In genomic region chrX:149282909-149283308, GRCh38 we compare ENCODE assay signal across 27 cellular contexts.
DNase-seq lines count a peak whose midpoint lies in the region; ATAC-seq, FAIRE-seq and TF ChIP-seq lines count a peak whose summit lies in the region.
"Had no signal": no experiment of that assay in that cellular context is flagged by ENCODE, and none has a peak within 500 bp of the region (broad histone marks: within the 10 kb centered on the region; RNA-seq: fewer than 3 reads in every experiment).

No MANE protein-coding gene starts in this region.

- FAIRE-seq in astrocyte (lab: Jason Lieb, UNC): peak; percentile 41
- FAIRE-seq: A204.1, D721Med, GM12878, H54 had no signal

- peak; percentile 57 for ATAC-seq in activated CD4-positive, alpha-beta T cell treated with anti-CD3 and anti-CD28 coated beads for 36 hours
- ATAC-seq in stimulated activated effector memory CD8-positive, alpha-beta T cell treated with anti-CD3 and anti-CD28 coated beads, Interleukin-12 subunit alpha, Interleukin-12 subunit beta, amount 100 ng/mL, for 72 hours: peak; percentile 57
- no peak for ATAC-seq in heart left ventricle
- ATAC-seq: GM12878 had no signal

- H3K4me1 ChIP-seq in astrocyte (ENCODE audit: insufficient read depth, low read length) (no peaks in the 10 kb centered on the region), heart left ventricle (no peaks in the 10 kb centered on the region)
- H3K4me1 ChIP-seq: BE2C, HAP-1 had no signal

- intact Hi-C loops in activated CD4-positive, alpha-beta T cell treated with anti-CD3 and anti-CD28 coated beads for 36 hours (cut with DNase I, micrococcal nuclease): loop anchor here (2.0 to 10.0 kb wide), 7 partner anchors 14 to 778 kb away; partner anchors contain the start of gene AFF2 (in 1 of the 2)
- intact Hi-C loops in heart left ventricle (cut with DNase I): loop anchor here in 2 of 10 donors (10.0 kb wide), 2 partner anchors 1148 to 1238 kb away; no protein-coding TSS in a partner anchor

- H3K79me2 ChIP-seq in astrocyte (ENCODE audit: insufficient read depth, low read length): no peaks in the 10 kb centered on the region

- no peak overlapping the region for H3K4me2 ChIP-seq in astrocyte (ENCODE audit: low read length)
- H3K4me2 ChIP-seq: BLaER1 treated with 17β-estradiol and CSF1 and Interleukin-3, amounts not matched to agents 10 nM and 100 nM had no signal

- H3K36me3 ChIP-seq in astrocyte (ENCODE audit: insufficient read depth, low read length) (no peaks in the 10 kb centered on the region), heart left ventricle (no peaks in the 10 kb centered on the region)
- H3K36me3 ChIP-seq: BE2C; BLaER1 treated with 17β-estradiol and CSF1 and Interleukin-3, amounts not matched to agents 10 nM and 100 nM; HAP-1 had no signal

- H2AFZ ChIP-seq in astrocyte (ENCODE audit: low read depth, low read length): no peak overlapping the region

- H3K4me1 Mint-ChIP-seq in activated CD4-positive, alpha-beta T cell treated with anti-CD3 and anti-CD28 coated beads for 36 hours: peaks cover 27% of the 10 kb centered on the region
- H3K4me1 Mint-ChIP-seq in activated CD4-positive, alpha-beta T cell treated with anti-CD3 and anti-CD28 coated beads, Interleukin-2, amount 10 ng/mL, durations not matched to agents 7 days and 5 days: peaks cover 9% of the 10 kb centered on the region
- peaks cover 12% of the 10 kb centered on the region for H3K4me1 Mint-ChIP-seq in activated naive CD8-positive, alpha-beta T cell (ENCODE audit: low read depth)
- H3K4me1 Mint-ChIP-seq in activated naive CD8-positive, alpha-beta T cell treated with anti-CD3 and anti-CD28 coated beads for 36 hours: peaks cover 13% of the 10 kb centered on the region
- peaks cover 7% of the 10 kb centered on the region for H3K4me1 Mint-ChIP-seq in astrocyte (ENCODE audit: low read depth, unreplicated experiment)
- no peaks in the 10 kb centered on the region for H3K4me1 Mint-ChIP-seq in stimulated activated effector memory CD8-positive, alpha-beta T cell treated with anti-CD3 and anti-CD28 coated beads, Interleukin-12 subunit alpha, Interleukin-12 subunit beta, amount 100 ng/mL, for 72 hours
- H3K4me1 Mint-ChIP-seq: CD14-positive monocyte; CD8-positive, alpha-beta memory T cell had no signal

- no peaks in the 10 kb centered on the region for H3K27me3 ChIP-seq in astrocyte (ENCODE audit: insufficient read depth, low read length)
- peaks cover 0 to 4% (median 0%) of the 10 kb centered on the region in 9 donors for H3K27me3 ChIP-seq in heart left ventricle
- H3K27me3 ChIP-seq: BE2C; BLaER1 treated with 17β-estradiol and CSF1 and Interleukin-3, amounts not matched to agents 10 nM and 100 nM had no signal

- TF ChIP-seq CTCF in astrocyte (IDR thresholded peaks at IDR 0.05; ENCODE audit: insufficient read depth, low read depth, low read length) (no peak), heart left ventricle (IDR thresholded peaks at IDR 0.05) (no peak)

- H4K20me1 ChIP-seq in astrocyte (ENCODE audit: insufficient read depth, low read length): no peaks in the 10 kb centered on the region
- H4K20me1 ChIP-seq: BLaER1 treated with 17β-estradiol and CSF1 and Interleukin-3, amounts not matched to agents 10 nM and 100 nM had no signal

- WGBS in heart left ventricle, 4 donors: 67 to 91% (median 86%) methylated on average over 1 of the region's 1 CpG

- H3K4me3 Mint-ChIP-seq in activated CD4-positive, alpha-beta T cell treated with anti-CD3 and anti-CD28 coated beads for 36 hours: no peak overlapping the region
- no peak overlapping the region for H3K4me3 Mint-ChIP-seq in activated CD4-positive, alpha-beta T cell treated with anti-CD3 and anti-CD28 coated beads, Interleukin-2, amount 10 ng/mL, durations not matched to agents 7 days and 5 days
- no peak overlapping the region for H3K4me3 Mint-ChIP-seq in activated naive CD8-positive, alpha-beta T cell
- no peak overlapping the region for H3K4me3 Mint-ChIP-seq in activated naive CD8-positive, alpha-beta T cell treated with anti-CD3 and anti-CD28 coated beads for 36 hours
- H3K4me3 Mint-ChIP-seq in astrocyte (ENCODE audit: unreplicated experiment): no peak overlapping the region
- H3K4me3 Mint-ChIP-seq in stimulated activated effector memory CD8-positive, alpha-beta T cell treated with anti-CD3 and anti-CD28 coated beads, Interleukin-12 subunit alpha, Interleukin-12 subunit beta, amount 100 ng/mL, for 72 hours: no peak overlapping the region
- H3K4me3 Mint-ChIP-seq: CD14-positive monocyte; CD4-positive, alpha-beta T cell; CD8-positive, alpha-beta memory T cell; HFFc6 had no signal

- no peak overlapping the region for H3K27ac Mint-ChIP-seq in activated CD4-positive, alpha-beta T cell treated with anti-CD3 and anti-CD28 coated beads for 36 hours
- H3K27ac Mint-ChIP-seq in activated CD4-positive, alpha-beta T cell treated with anti-CD3 and anti-CD28 coated beads, Interleukin-2, amount 10 ng/mL, durations not matched to agents 7 days and 5 days: no peak overlapping the region
- peak overlapping the region; percentile 59 for H3K27ac Mint-ChIP-seq in activated naive CD8-positive, alpha-beta T cell
- no peak overlapping the region for H3K27ac Mint-ChIP-seq in activated naive CD8-positive, alpha-beta T cell treated with anti-CD3 and anti-CD28 coated beads for 36 hours
- H3K27ac Mint-ChIP-seq in astrocyte (ENCODE audit: unreplicated experiment): no peak overlapping the region
- H3K27ac Mint-ChIP-seq in stimulated activated effector memory CD8-positive, alpha-beta T cell treated with anti-CD3 and anti-CD28 coated beads, Interleukin-12 subunit alpha, Interleukin-12 subunit beta, amount 100 ng/mL, for 72 hours: no peak overlapping the region
- H3K27ac Mint-ChIP-seq: CD14-positive monocyte; CD4-positive, alpha-beta T cell; CD8-positive, alpha-beta memory T cell; HFFc6 had no signal

- H3K9me3 ChIP-seq in astrocyte (ENCODE audit: insufficient read depth, low read depth, low read length) (no peaks in the 10 kb centered on the region), heart left ventricle (no peaks in the 10 kb centered on the region)
- H3K9me3 ChIP-seq: BE2C; BLaER1 treated with 17β-estradiol and CSF1 and Interleukin-3, amounts not matched to agents 10 nM and 100 nM; HAP-1 had no signal

- TF ChIP-seq POLR2A in heart left ventricle (IDR thresholded peaks at IDR 0.05): no peak

- H3K36me3 Mint-ChIP-seq in activated CD4-positive, alpha-beta T cell treated with anti-CD3 and anti-CD28 coated beads for 36 hours (ENCODE audit: low read depth): no peaks in the 10 kb centered on the region
- peaks cover 2% of the 10 kb centered on the region for H3K36me3 Mint-ChIP-seq in activated CD4-positive, alpha-beta T cell treated with anti-CD3 and anti-CD28 coated beads, Interleukin-2, amount 10 ng/mL, durations not matched to agents 7 days and 5 days (ENCODE audit: low read depth)
- no peaks in the 10 kb centered on the region for H3K36me3 Mint-ChIP-seq in activated naive CD8-positive, alpha-beta T cell
- no peaks in the 10 kb centered on the region for H3K36me3 Mint-ChIP-seq in activated naive CD8-positive, alpha-beta T cell treated with anti-CD3 and anti-CD28 coated beads for 36 hours
- no peaks in the 10 kb centered on the region for H3K36me3 Mint-ChIP-seq in astrocyte (ENCODE audit: low read depth, unreplicated experiment)
- no peaks in the 10 kb centered on the region for H3K36me3 Mint-ChIP-seq in stimulated activated effector memory CD8-positive, alpha-beta T cell treated with anti-CD3 and anti-CD28 coated beads, Interleukin-12 subunit alpha, Interleukin-12 subunit beta, amount 100 ng/mL, for 72 hours
- H3K36me3 Mint-ChIP-seq: CD14-positive monocyte; CD8-positive, alpha-beta memory T cell had no signal

- CTCF ChIA-PET in activated CD4-positive, alpha-beta T cell treated with anti-CD3 and anti-CD28 coated beads for 36 hours (lab: Charles Lee): no interaction called here
- CTCF ChIA-PET in activated CD4-positive, alpha-beta T cell treated with anti-CD3 and anti-CD28 coated beads, Interleukin-2, amount 10 ng/mL, durations not matched to agents 7 days and 5 days (lab: Charles Lee): no interaction called here

- no peaks in the 10 kb centered on the region for H3K9me3 Mint-ChIP-seq in activated CD4-positive, alpha-beta T cell treated with anti-CD3 and anti-CD28 coated beads for 36 hours (ENCODE audit: low read depth)
- no peaks in the 10 kb centered on the region for H3K9me3 Mint-ChIP-seq in activated CD4-positive, alpha-beta T cell treated with anti-CD3 and anti-CD28 coated beads, Interleukin-2, amount 10 ng/mL, durations not matched to agents 7 days and 5 days
- no peaks in the 10 kb centered on the region for H3K9me3 Mint-ChIP-seq in activated naive CD8-positive, alpha-beta T cell (ENCODE audit: low read depth)
- no peaks in the 10 kb centered on the region for H3K9me3 Mint-ChIP-seq in activated naive CD8-positive, alpha-beta T cell treated with anti-CD3 and anti-CD28 coated beads for 36 hours
- H3K9me3 Mint-ChIP-seq in astrocyte (ENCODE audit: unreplicated experiment): peaks cover 2% of the 10 kb centered on the region
- H3K9me3 Mint-ChIP-seq in stimulated activated effector memory CD8-positive, alpha-beta T cell treated with anti-CD3 and anti-CD28 coated beads, Interleukin-12 subunit alpha, Interleukin-12 subunit beta, amount 100 ng/mL, for 72 hours: no peaks in the 10 kb centered on the region
- H3K9me3 Mint-ChIP-seq: CD14-positive monocyte; CD4-positive, alpha-beta T cell; CD8-positive, alpha-beta memory T cell; HFFc6 had no signal

- no peak overlapping the region for H3K9ac ChIP-seq in astrocyte (ENCODE audit: low read length)
- H3K9ac ChIP-seq: BLaER1 treated with 17β-estradiol and CSF1 and Interleukin-3, amounts not matched to agents 10 nM and 100 nM had no signal

- POLR2A ChIA-PET in activated CD4-positive, alpha-beta T cell treated with anti-CD3 and anti-CD28 coated beads for 36 hours (lab: Charles Lee): no interaction called here
- POLR2A ChIA-PET in activated CD4-positive, alpha-beta T cell treated with anti-CD3 and anti-CD28 coated beads, Interleukin-2, amount 10 ng/mL, durations not matched to agents 7 days and 5 days (lab: Charles Lee): no interaction called here

- no peak overlapping the region for H3K4me3 ChIP-seq in astrocyte (ENCODE audit: insufficient read depth, low read depth, low read length)
- no peak overlapping the region for H3K4me3 ChIP-seq in heart left ventricle
- H3K4me3 ChIP-seq: BLaER1 treated with 17β-estradiol and CSF1 and Interleukin-3, amounts not matched to agents 10 nM and 100 nM; GM12878; HAP-1 had no signal

- H3K27ac ChIP-seq in astrocyte (ENCODE audit: low read depth, low read length) (no peak overlapping the region), heart left ventricle (no peak overlapping the region)
- H3K27ac ChIP-seq: 22Rv1; BLaER1 treated with 17β-estradiol and CSF1 and Interleukin-3, amounts not matched to agents 10 nM and 100 nM had no signal

- H3K27me3 Mint-ChIP-seq in activated CD4-positive, alpha-beta T cell treated with anti-CD3 and anti-CD28 coated beads for 36 hours: no peaks in the 10 kb centered on the region
- no peaks in the 10 kb centered on the region for H3K27me3 Mint-ChIP-seq in activated CD4-positive, alpha-beta T cell treated with anti-CD3 and anti-CD28 coated beads, Interleukin-2, amount 10 ng/mL, durations not matched to agents 7 days and 5 days
- no peaks in the 10 kb centered on the region for H3K27me3 Mint-ChIP-seq in activated naive CD8-positive, alpha-beta T cell
- H3K27me3 Mint-ChIP-seq in activated naive CD8-positive, alpha-beta T cell treated with anti-CD3 and anti-CD28 coated beads for 36 hours: no peaks in the 10 kb centered on the region
- no peaks in the 10 kb centered on the region for H3K27me3 Mint-ChIP-seq in astrocyte (ENCODE audit: low read depth, unreplicated experiment)
- H3K27me3 Mint-ChIP-seq: CD4-positive, alpha-beta T cell had no signal

- no peak for DNase-seq in activated CD4-positive, alpha-beta T cell treated with anti-CD3 and anti-CD28 coated beads for 36 hours
- DNase-seq in activated CD4-positive, alpha-beta T cell treated with anti-CD3 and anti-CD28 coated beads, Interleukin-2, amount 10 ng/mL, durations not matched to agents 7 days and 5 days: no peak
- DNase-seq in activated naive CD8-positive, alpha-beta T cell treated with anti-CD3 and anti-CD28 coated beads for 36 hours: no peak
- no peak for DNase-seq in astrocyte (ENCODE audit: low read depth)
- no peak for DNase-seq in stimulated activated effector memory CD8-positive, alpha-beta T cell treated with anti-CD3 and anti-CD28 coated beads, Interleukin-12 subunit alpha, Interleukin-12 subunit beta, amount 100 ng/mL, for 72 hours (ENCODE audit: low spot score in 2 of 2)
- DNase-seq in stimulated activated CD4-positive, alpha-beta T cell treated with anti-CD3 and anti-CD28 coated beads, Interleukin-2, amount 100 ng/mL, for 48 hours: no peak
- no peak for DNase-seq in heart left ventricle
- DNase-seq: ACHN; AML-193; BE2C; CD4-positive, alpha-beta T cell; CD8-positive, alpha-beta memory T cell; DMS 273 treated with DMSO at 0.1 percent for 48 hours; DMS79; EL; GDM1; GOT3; HFFc6 had no signal

Comparison
In these comparisons a context has a peak if more than half of its experiments do, and no peak if none do; other contexts are left out.
1. ATAC-seq: peak in activated CD4-positive, alpha-beta T cell treated with anti-CD3 and anti-CD28 coated beads for 36 hours (single experiment) and stimulated activated effector memory CD8-positive, alpha-beta T cell treated with anti-CD3 and anti-CD28 coated beads, Interleukin-12 subunit alpha, Interleukin-12 subunit beta, amount 100 ng/mL, for 72 hours (single experiment); none in heart left ventricle (0 of 4).